Comparison of ENCODE assay signal across 18 cellular contexts in the genomic region with DNA sequence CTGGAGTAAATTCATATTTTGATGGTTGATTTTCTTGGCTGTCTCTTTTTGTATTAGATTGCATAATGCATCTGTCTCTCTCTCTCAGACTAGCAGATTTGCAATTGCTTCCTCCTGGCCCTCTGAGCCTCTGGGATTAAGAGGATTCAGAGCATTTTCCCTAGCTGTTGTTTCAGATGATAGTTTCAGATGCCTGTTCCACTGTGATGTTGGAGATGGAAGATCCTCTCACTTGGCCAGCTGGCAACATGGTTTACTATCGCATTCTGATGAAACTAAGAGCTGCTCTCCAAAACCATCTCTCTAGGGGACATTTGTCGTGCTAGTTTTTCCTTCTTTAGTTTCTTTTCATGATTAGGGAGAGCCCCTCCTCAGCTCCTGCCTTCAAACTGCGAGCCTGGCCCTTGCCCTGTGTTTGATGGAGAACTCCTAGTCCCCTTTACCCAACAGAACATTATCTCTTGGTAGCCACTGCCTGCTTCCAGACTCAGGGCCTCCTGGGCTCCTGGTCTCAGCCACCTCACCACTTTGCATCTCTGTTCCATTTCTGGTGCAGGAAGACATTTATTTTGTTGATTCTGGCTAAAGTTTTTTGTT.
"Had no signal": no experiment of that assay in that cellular context is flagged by ENCODE, and none has a peak within 500 bp of the region (broad histone marks: within the 10 kb centered on the region; RNA-seq: fewer than 3 reads in every experiment).

No MANE protein-coding gene starts in this region.

- H3K4me3 ChIP-seq: ascending aorta, esophagus muscularis mucosa, lower lobe of right lung, right lobe of liver, suprapubic skin had no signal

- H3K27ac Mint-ChIP-seq: activated CD4-positive, alpha-beta memory T cell treated with anti-CD3 and anti-CD28 coated beads for 36 hours; activated naive CD8-positive, alpha-beta T cell treated with anti-CD3 and anti-CD28 coated beads, Interleukin-2, amount 10 ng/mL, durations not matched to agents 7 days and 5 days; activated T-cell treated with anti-CD3 and anti-CD28 coated beads, Interleukin-2, amount 50 U/mL, for 72 hours; type B pancreatic cell had no signal

- H3K4me1 Mint-ChIP-seq: activated naive CD8-positive, alpha-beta T cell treated with anti-CD3 and anti-CD28 coated beads, Interleukin-2, amount 10 ng/mL, durations not matched to agents 7 days and 5 days; naive B cell had no signal

- ATAC-seq: activated T-cell treated with anti-CD3 and anti-CD28 coated beads, Interleukin-2, amount 50 U/mL, for 72 hours; lower lobe of right lung; right lobe of liver had no signal

- H3K36me3 Mint-ChIP-seq: activated CD4-positive, alpha-beta memory T cell treated with anti-CD3 and anti-CD28 coated beads for 36 hours; activated naive CD8-positive, alpha-beta T cell treated with anti-CD3 and anti-CD28 coated beads, Interleukin-2, amount 10 ng/mL, durations not matched to agents 7 days and 5 days; naive B cell; type B pancreatic cell had no signal

- H3K4me3 Mint-ChIP-seq: activated CD4-positive, alpha-beta memory T cell treated with anti-CD3 and anti-CD28 coated beads for 36 hours; activated naive CD8-positive, alpha-beta T cell treated with anti-CD3 and anti-CD28 coated beads, Interleukin-2, amount 10 ng/mL, durations not matched to agents 7 days and 5 days; activated T-cell treated with anti-CD3 and anti-CD28 coated beads, Interleukin-2, amount 50 U/mL, for 72 hours; naive B cell; type B pancreatic cell had no signal

- H3K27ac ChIP-seq: ascending aorta, esophagus muscularis mucosa, lower lobe of right lung, right lobe of liver, suprapubic skin had no signal

- H3K36me3 ChIP-seq: ascending aorta, esophagus muscularis mucosa, lower lobe of right lung, right lobe of liver, suprapubic skin had no signal

- H3K9me3 Mint-ChIP-seq: activated CD4-positive, alpha-beta memory T cell treated with anti-CD3 and anti-CD28 coated beads for 36 hours; activated naive CD8-positive, alpha-beta T cell treated with anti-CD3 and anti-CD28 coated beads, Interleukin-2, amount 10 ng/mL, durations not matched to agents 7 days and 5 days; activated T-cell treated with anti-CD3 and anti-CD28 coated beads, Interleukin-2, amount 50 U/mL, for 72 hours; naive B cell; type B pancreatic cell had no signal

- H3K9me3 ChIP-seq: ascending aorta, esophagus muscularis mucosa, lower lobe of right lung, right lobe of liver, suprapubic skin had no signal

- H3K27me3 ChIP-seq: ascending aorta, esophagus muscularis mucosa, right lobe of liver, suprapubic skin had no signal

- DNase-seq: activated CD4-positive, alpha-beta memory T cell treated with anti-CD3 and anti-CD28 coated beads for 36 hours; activated CD4-positive, CD25-positive, alpha-beta regulatory T cell treated with anti-CD3 and anti-CD28 coated beads, Interleukin-2, amount 50 U/mL, for 72 hours; activated gamma-delta T cell treated with Interleukin-2 at 50 U/mL for 16 hours; activated naive CD8-positive, alpha-beta T cell treated with anti-CD3 and anti-CD28 coated beads, Interleukin-2, amount 10 ng/mL, durations not matched to agents 7 days and 5 days; activated T-cell treated with anti-CD3 and anti-CD28 coated beads, Interleukin-2, amount 50 U/mL, for 72 hours; hypothalamus; kidney glomerular epithelial cell; lower lobe of right lung; midbrain; naive B cell; right lobe of liver; stimulated activated CD4-positive, alpha-beta T cell treated with anti-CD3 and anti-CD28 coated beads, Interleukin-12 subunit alpha, Interleukin-12 subunit beta, amount 100 ng/mL, for 4 hours; stimulated activated naive CD4-positive, alpha-beta T cell; T-helper 2 cell had no signal

- H3K4me1 ChIP-seq: ascending aorta, esophagus muscularis mucosa, lower lobe of right lung, right lobe of liver, suprapubic skin had no signal
